ENCODE assay signal across 20 cellular contexts in the genomic region with DNA sequence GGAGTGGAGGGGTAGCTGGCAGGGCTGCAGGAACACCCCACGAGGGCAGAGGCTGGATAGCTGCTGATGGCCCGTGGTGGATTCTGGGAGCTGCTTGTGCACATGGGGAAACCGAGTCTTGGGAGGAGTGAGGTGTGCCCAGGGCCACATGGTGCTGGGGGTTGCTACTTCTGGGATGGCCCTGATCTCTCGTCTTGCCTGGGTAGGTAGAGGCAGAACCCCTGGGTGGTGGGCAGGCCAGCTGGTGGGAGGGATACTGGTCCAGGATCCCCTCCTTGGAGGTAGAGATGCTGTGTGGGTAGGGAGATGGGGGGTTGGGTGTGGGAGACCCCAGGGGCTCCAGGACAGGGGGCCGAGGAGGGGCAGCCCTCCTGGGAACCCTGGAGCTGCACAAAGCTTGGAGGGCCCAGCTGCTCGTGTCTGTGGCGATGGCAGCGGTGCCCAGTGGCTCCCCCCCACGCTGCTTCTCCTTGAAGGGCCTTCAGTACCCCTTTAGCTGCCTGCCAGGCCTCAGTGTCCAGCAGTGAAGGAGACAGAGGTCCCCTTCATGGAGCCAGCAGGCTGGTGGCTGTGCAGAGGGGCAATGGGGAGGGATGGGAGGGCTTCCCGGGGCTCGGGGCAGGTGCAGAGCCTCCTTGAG.
"Had no signal": no experiment of that assay in that cellular context is flagged by ENCODE, and none has a peak within 500 bp of the region (broad histone marks: within the 10 kb centered on the region; RNA-seq: fewer than 3 reads in every experiment).

No MANE protein-coding gene starts in this region.

- H3K9me3 Mint-ChIP-seq: activated T-cell treated with anti-CD3 and anti-CD28 coated beads, Interleukin-2, amount 50 U/mL, for 72 hours; nephron progenitor cell; stimulated activated naive CD8-positive, alpha-beta T cell treated with anti-CD3 and anti-CD28 coated beads, Interleukin-15, Interleukin-2, amounts not matched to agents 100 ng/mL and 50 ng/mL, for 24 hours; T-helper 1 cell treated with Interleukin-12 subunit alpha and Interleukin-12 subunit beta and Interleukin-4 antibody, amounts not matched to agents 30 μg/mL and 1 μg/mL, for 36 hours had no signal

- H3K9me3 ChIP-seq: gastrocnemius medialis, heart left ventricle, left ventricle myocardium inferior, prostate gland, thoracic aorta, upper lobe of left lung had no signal

- H3K27ac Mint-ChIP-seq: activated naive CD8-positive, alpha-beta T cell; activated T-cell treated with anti-CD3 and anti-CD28 coated beads, Interleukin-2, amount 50 U/mL, for 72 hours; nephron progenitor cell; stimulated activated naive CD8-positive, alpha-beta T cell treated with anti-CD3 and anti-CD28 coated beads, Interleukin-15, Interleukin-2, amounts not matched to agents 100 ng/mL and 50 ng/mL, for 24 hours; T-helper 1 cell treated with Interleukin-12 subunit alpha and Interleukin-12 subunit beta and Interleukin-4 antibody, amounts not matched to agents 30 μg/mL and 1 μg/mL, for 36 hours had no signal

- H3K4me3 ChIP-seq: gastrocnemius medialis, heart left ventricle, left ventricle myocardium inferior, prostate gland, skin epidermis, thoracic aorta, upper lobe of left lung had no signal

- ATAC-seq: activated CD4-positive, CD25-positive, alpha-beta regulatory T cell treated with anti-CD3 and anti-CD28 coated beads, Interleukin-2, amount 50 U/mL, for 24 hours; activated T-cell treated with anti-CD3 and anti-CD28 coated beads, Interleukin-2, amount 50 U/mL, for 72 hours; esophagus mucosa; gastrocnemius medialis; heart left ventricle; right cardiac atrium had no signal

- H3K4me3 Mint-ChIP-seq: activated naive CD8-positive, alpha-beta T cell; nephron progenitor cell; stimulated activated naive CD8-positive, alpha-beta T cell treated with anti-CD3 and anti-CD28 coated beads, Interleukin-15, Interleukin-2, amounts not matched to agents 100 ng/mL and 50 ng/mL, for 24 hours; T-helper 1 cell treated with Interleukin-12 subunit alpha and Interleukin-12 subunit beta and Interleukin-4 antibody, amounts not matched to agents 30 μg/mL and 1 μg/mL, for 36 hours had no signal

- H3K36me3 Mint-ChIP-seq: activated naive CD8-positive, alpha-beta T cell had no signal

- H3K36me3 ChIP-seq: gastrocnemius medialis, heart left ventricle, left ventricle myocardium inferior, prostate gland, thoracic aorta, upper lobe of left lung had no signal

- H3K4me1 Mint-ChIP-seq: nephron progenitor cell had no signal

- DNase-seq: activated CD4-positive, alpha-beta T cell treated with anti-CD3 and anti-CD28 coated beads, Interleukin-2, amount 50 U/mL, for 1 hour; activated gamma-delta T cell; activated T-cell treated with anti-CD3 and anti-CD28 coated beads, Interleukin-2, amount 50 U/mL, for 72 hours; amniotic stem cell; cerebellar nuclear complex; effector CD8-positive, alpha-beta T cell; gastrocnemius medialis; nephron progenitor cell had no signal

- H3K4me1 ChIP-seq: gastrocnemius medialis, prostate gland had no signal

- H3K27ac ChIP-seq: gastrocnemius medialis, heart left ventricle, left ventricle myocardium inferior, prostate gland, skin epidermis, thoracic aorta, upper lobe of left lung had no signal
